In the genomic region with DNA sequence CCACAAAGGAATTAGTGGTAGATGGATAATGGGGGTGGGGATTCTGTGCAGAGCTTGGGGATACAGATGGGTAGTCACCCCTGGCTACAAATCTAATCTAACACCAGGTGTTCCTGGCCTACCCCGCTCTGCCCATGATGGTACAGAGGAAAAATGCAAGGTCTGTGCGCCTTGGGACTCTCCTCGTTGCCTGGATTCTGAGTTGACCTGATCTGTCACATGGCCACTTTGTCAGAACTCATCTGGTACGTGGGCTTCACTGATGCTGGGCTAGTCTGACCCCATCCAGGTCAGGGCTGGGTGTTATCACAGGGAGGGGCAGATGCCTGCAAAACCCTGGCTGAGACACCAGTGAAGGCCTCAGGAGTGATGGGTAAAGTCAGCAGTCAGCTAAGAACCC, we compare ENCODE assay signal across 16 cellular contexts. TPM values are rescaled to one million over a fixed set of nuclear protein-coding genes. Genes with fewer than 3 reads are reported as not detected.
DNase-seq lines count a peak whose midpoint lies in the region; ATAC-seq and TF ChIP-seq lines count a peak whose summit lies in the region.
"Had no signal": no experiment of that assay in that cellular context is flagged by ENCODE, and none has a peak within 500 bp of the region (broad histone marks: within the 10 kb centered on the region; RNA-seq: fewer than 3 reads in every experiment).

No MANE protein-coding gene starts in this region.

- intact Hi-C loops in left ventricle myocardium superior (cut with micrococcal nuclease): no loop called here
- intact Hi-C loops in dendritic cell treated with granulocyte-macrophage colony-stimulating factor and Interleukin-4, amounts not matched to agents 40 ng/mL and 50 ng/mL, for 4 days (cut with micrococcal nuclease): no loop called here
- intact Hi-C loops in spleen (cut with DNase I; ENCODE audit: low total_unique reads): no loop called here

- peak overlapping the region; percentile 79 for H3K27ac Mint-ChIP-seq in dendritic cell treated with granulocyte-macrophage colony-stimulating factor and Interleukin-4, amounts not matched to agents 40 ng/mL and 50 ng/mL, for 4 days

- H3K4me3 ChIP-seq in cardiac muscle cell (no peak overlapping the region), spleen (no peak overlapping the region)

- H3K27ac ChIP-seq in cardiac muscle cell (peak overlapping the region; percentile 74), KOPT-K1 (ENCODE audit: low read depth, low read length, poor library complexity, severe bottlenecking) (peak overlapping the region; percentile 51), spleen (peak overlapping the region in 5 of 8 donors; percentile 8 to 65 (median 43))
- H3K27ac ChIP-seq: parathyroid adenoma had no signal

- H3K4me1 ChIP-seq in cardiac muscle cell (ENCODE audit: low read depth) (peaks cover 38% of the 10 kb centered on the region), spleen (peaks cover 18 to 73% (median 51%) of the 10 kb centered on the region in 6 donors)

- no peaks in the 10 kb centered on the region for H3K27me3 Mint-ChIP-seq in dendritic cell treated with granulocyte-macrophage colony-stimulating factor and Interleukin-4, amounts not matched to agents 40 ng/mL and 50 ng/mL, for 4 days

- DNase-seq in cardiac muscle cell (ENCODE audit: low read depth in 1 of 2, low spot score in 1 of 2): no peak
- DNase-seq in left ventricle myocardium superior: no peak
- DNase-seq in spleen: no peak
- no peak for DNase-seq in NK-92 treated with Interleukin-12 subunit alpha and Interleukin-12 subunit beta, amount 100 ng/mL, for 24 hours (lab: John Stamatoyannopoulos, UW)
- no peak for DNase-seq in stimulated activated naive CD4-positive, alpha-beta T cell (lab: John Stamatoyannopoulos, UW)
- DNase-seq: DMS53; hippocampal formation; kidney glomerular epithelial cell; NCI-H146; NCI-H226; stimulated activated CD4-positive, alpha-beta T cell treated with anti-CD3 and anti-CD28 coated beads, Interleukin-12 subunit alpha, Interleukin-12 subunit beta, amount 100 ng/mL, for 4 hours had no signal

- WGBS in spleen, 5 donors: 88 to 100% (median 91%) methylated on average over 4 of the region's 4 CpGs

- no peaks in the 10 kb centered on the region for H3K9me3 ChIP-seq in cardiac muscle cell (ENCODE audit: low read depth)
- H3K9me3 ChIP-seq in KOPT-K1 (ENCODE audit: insufficient read depth, low read length, poor library complexity, severe bottlenecking): no peaks in the 10 kb centered on the region
- H3K9me3 ChIP-seq in spleen: no peaks in the 10 kb centered on the region

- H3K36me3 Mint-ChIP-seq in dendritic cell treated with granulocyte-macrophage colony-stimulating factor and Interleukin-4, amounts not matched to agents 40 ng/mL and 50 ng/mL, for 4 days (ENCODE audit: low read depth): peaks cover 49% of the 10 kb centered on the region

- no peak for TF ChIP-seq CTCF in cardiac muscle cell (IDR thresholded peaks at IDR 0.05; ENCODE audit: low read depth, low read length)
- no peak for TF ChIP-seq CTCF in spleen (IDR thresholded peaks at IDR 0.05 in 8 of 11, conservative IDR thresholded peaks at IDR 0.05 in 3 of 11)

- H3K27me3 ChIP-seq in cardiac muscle cell (no peaks in the 10 kb centered on the region), spleen (replicated peaks in 1 of 7) (no peaks in the 10 kb centered on the region)

- TF ChIP-seq POLR2A in spleen (IDR thresholded peaks at IDR 0.05): no peak

- no peak for ATAC-seq in left ventricle myocardium superior
- ATAC-seq in GM19455 (IDR thresholded peaks at IDR 0.05; ENCODE audit: unreplicated experiment): no peak
- ATAC-seq: activated CD4-positive, CD25-positive, alpha-beta regulatory T cell treated with anti-CD3 and anti-CD28 coated beads, Interleukin-2, amount 50 U/mL, for 24 hours had no signal

- H3K4me3 Mint-ChIP-seq in dendritic cell treated with granulocyte-macrophage colony-stimulating factor and Interleukin-4, amounts not matched to agents 40 ng/mL and 50 ng/mL, for 4 days: no peak overlapping the region

- H3K36me3 ChIP-seq in cardiac muscle cell: peaks cover 11% of the 10 kb centered on the region
- peaks cover 38% of the 10 kb centered on the region for H3K36me3 ChIP-seq in KOPT-K1 (ENCODE audit: insufficient read depth, low read length)
- H3K36me3 ChIP-seq in spleen: peaks cover 0 to 44% (median 23%) of the 10 kb centered on the region in 6 donors

- no peaks in the 10 kb centered on the region for H3K9me3 Mint-ChIP-seq in dendritic cell treated with granulocyte-macrophage colony-stimulating factor and Interleukin-4, amounts not matched to agents 40 ng/mL and 50 ng/mL, for 4 days

- peaks cover 51% of the 10 kb centered on the region for H3K4me1 Mint-ChIP-seq in dendritic cell treated with granulocyte-macrophage colony-stimulating factor and Interleukin-4, amounts not matched to agents 40 ng/mL and 50 ng/mL, for 4 days (ENCODE audit: low read depth)

RNA-seq across cellular contexts. Expression of gene ZNF764, which starts 5.2 kb away (rescaled TPM):
- total RNA-seq in cardiac muscle cell: 25.3 and 34.7 TPM in 2 replicates
- 12.0 and 17.9 TPM in 2 replicates for polyA plus RNA-seq in cardiac muscle cell
- 9.1 TPM for total RNA-seq in left ventricle myocardium superior
- total RNA-seq in spleen: 10 to 100 TPM; 11.6 to 18.6 (median 13.5) TPM
- 1 to 10 TPM; 3.4 to 7.4 (median 4.1) TPM for polyA plus RNA-seq in spleen

RNA-seq across cellular contexts. Expression of gene ZNF747, which starts 18.3 kb away (rescaled TPM):
- 16.2 and 17.7 TPM in 2 replicates for total RNA-seq in cardiac muscle cell
- 12.7 and 17.5 TPM in 2 replicates for polyA plus RNA-seq in cardiac muscle cell
- total RNA-seq in left ventricle myocardium superior: 9.0 TPM
- total RNA-seq in spleen: 10 to 100 TPM in 6 of 7 donors, 1 to 10 TPM in 1; 7.7 to 16.1 (median 14.0) TPM
- polyA plus RNA-seq in spleen: 1 to 10 TPM; 5.9 to 8.3 (median 6.4) TPM

RNA-seq across cellular contexts. Expression of gene ZNF688, which starts 18.6 kb away (rescaled TPM):
- total RNA-seq in cardiac muscle cell: 18.3 and 22.0 TPM in 2 replicates
- polyA plus RNA-seq in cardiac muscle cell: 12.4 and 25.0 TPM in 2 replicates
- 10.0 TPM for total RNA-seq in left ventricle myocardium superior
- total RNA-seq in spleen: 10 to 100 TPM; 10.7 to 26.3 (median 19.7) TPM
- polyA plus RNA-seq in spleen: 10 to 100 TPM; 27.5 to 43.5 (median 40.8) TPM

RNA-seq across cellular contexts. Expression of gene ZNF768, which starts 26.6 kb away (rescaled TPM):
- total RNA-seq in cardiac muscle cell (73.1 and 79.1 TPM in 2 replicates), left ventricle myocardium superior (75.4 TPM), spleen (10 to 100 TPM; 17.2 to 27.3 (median 25.5) TPM)
- polyA plus RNA-seq in cardiac muscle cell (19.4 and 31.0 TPM in 2 replicates), spleen (10 to 100 TPM; 17.0 to 33.1 (median 21.6) TPM)

RNA-seq across cellular contexts. Expression of gene ZNF785, which starts 32.5 kb away (rescaled TPM):
- total RNA-seq in cardiac muscle cell: 19.3 and 25.5 TPM in 2 replicates
- 12.0 and 12.9 TPM in 2 replicates for polyA plus RNA-seq in cardiac muscle cell
- 7.3 TPM for total RNA-seq in left ventricle myocardium superior
- 10 to 100 TPM; 16.5 to 22.1 (median 18.6) TPM for total RNA-seq in spleen
- 1 to 10 TPM; 3.1 to 7.1 (median 3.5) TPM for polyA plus RNA-seq in spleen
